8 cellular contexts compared by ENCODE assay signal in genomic region chr1:40161125-40161887, GRCh38. TPM values are rescaled to one million over a fixed set of nuclear protein-coding genes. Genes with fewer than 3 reads are reported as not detected.
DNase-seq lines count a peak whose midpoint lies in the region; ATAC-seq and TF ChIP-seq lines count a peak whose summit lies in the region.

Gene RLF (plus strand): TSS chr1:40161387. CDS start chr1:40161400, 13 bp downstream.

- no peak within 1 kb of the TSS for H3K27ac Mint-ChIP-seq in T-helper 17 cell

- TF ChIP-seq CTCF in GM13976 (IDR thresholded peaks at IDR 0.05; ENCODE audit: borderline replicate concordance, control extremely low read depth, extremely low read depth, insufficient read depth, missing control alignments) (no peak), prostate gland (IDR thresholded peaks at IDR 0.05) (peak in 2 of 4 experiments; percentile 5 to 35)

- no peak within 1 kb of the TSS for H3K4me3 Mint-ChIP-seq in T-helper 17 cell

- WGBS in prostate gland, result under 1% methylated on average over 52 of the region's 62 CpGs

- in situ Hi-C loops in GM13976 (cut with MboI; ENCODE audit: low sequenced_read_pairs, unreplicated experiment), result no loop called here

- DNase-seq in GM13976 (ENCODE audit: low spot score), result peak; percentile 96
- DNase-seq in NCI-H187 (lab: John Stamatoyannopoulos, UW), result peak; percentile 77 to 90
- DNase-seq in T-helper 17 cell, result peak; percentile 87 to 90 (median 89)
- peak; percentile 89 for DNase-seq in amniotic stem cell (lab: John Stamatoyannopoulos, UW)
- DNase-seq in left ventricle myocardium superior, result peak; percentile 97
- DNase-seq in prostate gland (ENCODE audit: low spot score), result peak; percentile 92
- DNase-seq in ureter (ENCODE audit: low spot score), result peak; percentile 96

- no peaks in the 10 kb centered on the region for H3K9me3 ChIP-seq in T-helper 17 cell (ENCODE audit: control insufficient read depth, low read length, poor library complexity, severe bottlenecking)
- no peaks in the 10 kb centered on the region for H3K9me3 ChIP-seq in prostate gland

- H3K27me3 ChIP-seq in prostate gland (replicated peaks; ENCODE audit: insufficient read depth), result no peaks in the 10 kb centered on the region

- no peaks in the 10 kb centered on the region for H3K4me1 ChIP-seq in prostate gland (replicated peaks)

- no peaks in the 10 kb centered on the region for H3K36me3 ChIP-seq in prostate gland

- H3K4me1 Mint-ChIP-seq in T-helper 17 cell, result peaks cover 24% of the 10 kb centered on the region

- TF ChIP-seq POLR2A in prostate gland (IDR thresholded peaks at IDR 0.05), result peak; percentile 95

- H3K4me3 ChIP-seq in prostate gland, result peak within 1 kb of the TSS; percentile 85 to 94

- H3K27ac ChIP-seq in prostate gland, result peak within 1 kb of the TSS; percentile 91 to 95

- intact Hi-C loops in left ventricle myocardium superior (cut with micrococcal nuclease) (no loop called here), prostate gland (cut with DNase I) (loop anchor here (5.0 to 10.0 kb wide), 2 partner anchors 67 to 96 kb away; partner anchors contain the start of genes PPT1 and ZMPSTE24)

- H3K36me3 Mint-ChIP-seq in T-helper 17 cell (ENCODE audit: low read depth), result peaks cover 3% of the 10 kb centered on the region

- no peaks in the 10 kb centered on the region for H3K27me3 Mint-ChIP-seq in T-helper 17 cell

- ATAC-seq in HG02885 (IDR thresholded peaks at IDR 0.05; ENCODE audit: poor library complexity, unreplicated experiment), result peak; percentile 94
- ATAC-seq in T-helper 17 cell, result peak; percentile 96
- peak; percentile 99 for ATAC-seq in left ventricle myocardium superior

RNA-seq across cellular contexts. Expression of gene RLF, which starts in this region (rescaled TPM):
- 10 to 100 TPM; 24.7 to 30.7 TPM for total RNA-seq in T-helper 17 cell
- total RNA-seq in left ventricle myocardium superior, result 13.4 TPM
- 10 to 100 TPM; 12.4 to 19.8 TPM for total RNA-seq in prostate gland
- 20.9 TPM for total RNA-seq in ureter

Comparison
In these comparisons a context has a peak if more than half of its experiments do, and no peak if none do; other contexts are left out.
1. Peak in every context shown above with its lines: DNase-seq, ATAC-seq, H3K4me3 ChIP-seq and H3K27ac ChIP-seq.